In genomic region chr9:94128580-94128979, GRCh38 we compare ENCODE assay signal across 3 cellular contexts.
TF ChIP-seq lines count a peak whose summit lies in the region.

No MANE protein-coding gene starts in this region.

TF ChIP-seq in A549, 52 proteins besides CTCF, POLR2A, EP300 and RAD21:
- TF ChIP-seq PBX3 (IDR thresholded peaks at IDR 0.05) (no peak), TP53 (CRISPR knock-in tag; IDR thresholded peaks at IDR 0.05) (no peak), CBX2 (IDR thresholded peaks at IDR 0.05; ENCODE audit: borderline replicate concordance, low read depth) (no peak), ZFP36 (IDR thresholded peaks at IDR 0.05; ENCODE audit: borderline replicate concordance, partially characterized antibody) (peak; percentile 89)
TF ChIP-seq in A549: peak in this region for 1.

TF ChIP-seq in HEK293, 187 proteins besides CTCF, POLR2A, EP300 and RAD21:
- TF ChIP-seq SETDB1 (IDR thresholded peaks at IDR 0.05; ENCODE audit: insufficient read length, low read length) (peak; percentile 76), ZBTB10 (tag by site-specific recombination; IDR thresholded peaks at IDR 0.05) (no peak), ZNF585B (tag by site-specific recombination; IDR thresholded peaks at IDR 0.05) (peak; percentile 92)

TF ChIP-seq in K562, 482 proteins besides CTCF, POLR2A, EP300 and RAD21:
- no peak for TF ChIP-seq NRF1 (conservative IDR thresholded peaks at IDR 0.05 in 1 of 2, IDR thresholded peaks at IDR 0.05 in 1 of 2)
- peak in 1 of 2 experiments; percentile 93; a peak in 2 of 3 replicates for TF ChIP-seq CBX3 (IDR thresholded peaks at IDR 0.05; ENCODE audit: borderline replicate concordance in 1 of 2, low read length in 2 of 2)
- TF ChIP-seq CEBPZ (IDR thresholded peaks at IDR 0.05; ENCODE audit: borderline replicate concordance, low read depth, low read length): peak; percentile 83
- 0 out of 2 replicates have a peak, but pooled peaks have one; percentile 82 for TF ChIP-seq CBX1 (IDR thresholded peaks at IDR 0.05; ENCODE audit: low read depth)
- no peak for TF ChIP-seq WHSC1 (IDR thresholded peaks at IDR 0.05; ENCODE audit: low read length)
- TF ChIP-seq ZBTB49 (CRISPR knock-in tag; IDR thresholded peaks at IDR 0.05; ENCODE audit: borderline replicate concordance): no peak
- TF ChIP-seq ARID3A (IDR thresholded peaks at IDR 0.05; ENCODE audit: borderline replicate concordance, low read depth, low read length): no peak
- TF ChIP-seq FOS (IDR thresholded peaks at IDR 0.05; ENCODE audit: extremely low read depth, insufficient read length): no peak
- TF ChIP-seq ZFP36 (IDR thresholded peaks at IDR 0.05; ENCODE audit: low read depth, low read length, partially characterized antibody): peak; percentile 96
- peak; percentile 85 for TF ChIP-seq CBX5 (IDR thresholded peaks at IDR 0.05; ENCODE audit: borderline replicate concordance, low read depth)
- peak; percentile 87 for TF ChIP-seq TRIM28 (IDR thresholded peaks at IDR 0.05)
- TF ChIP-seq MYC (IDR thresholded peaks at IDR 0.05; ENCODE audit: low read depth, low read length): no peak
- no peak for TF ChIP-seq MYC (CRISPR knock-in tag; IDR thresholded peaks at IDR 0.05; ENCODE audit: borderline replicate concordance, low read depth)
